26 cellular contexts compared by ENCODE assay signal in genomic region chr18:78125497-78125896, GRCh38.
DNase-seq lines count a peak whose midpoint lies in the region; ATAC-seq, FAIRE-seq and TF ChIP-seq lines count a peak whose summit lies in the region.
"Had no signal": no experiment of that assay in that cellular context is flagged by ENCODE, and none has a peak within 500 bp of the region (broad histone marks: within the 10 kb centered on the region; RNA-seq: fewer than 3 reads in every experiment).

No MANE protein-coding gene starts in this region.

- POLR2A ChIA-PET in HEK293 (lab: Yijun Ruan, JAX), result no interaction called here
- POLR2A ChIA-PET in endothelial cell of umbilical vein (lab: Charles Lee), result no interaction called here

- no peaks in the 10 kb centered on the region for H3K27me3 ChIP-seq in bronchial epithelial cell (ENCODE audit: control insufficient read depth, insufficient read depth, low read length)
- H3K27me3 ChIP-seq in endothelial cell of umbilical vein (ENCODE audit: control insufficient read depth in 2 of 2, insufficient read depth in 2 of 2, low read length in 2 of 2), result no peaks in the 10 kb centered on the region
- no peaks in the 10 kb centered on the region for H3K27me3 ChIP-seq in neural progenitor cell
- no peaks in the 10 kb centered on the region for H3K27me3 ChIP-seq in upper lobe of right lung
- H3K27me3 ChIP-seq: BE2C; BLaER1 treated with 17β-estradiol and CSF1 and Interleukin-3, amounts not matched to agents 10 nM and 100 nM had no signal

- peak overlapping the region; percentile 75 for H3K27ac Mint-ChIP-seq in neural progenitor cell
- H3K27ac Mint-ChIP-seq: CD14-positive monocyte; CD4-positive, alpha-beta T cell; CD8-positive, alpha-beta memory T cell had no signal

- H3K4me3 Mint-ChIP-seq in neural progenitor cell, result peak overlapping the region; percentile 25
- H3K4me3 Mint-ChIP-seq: CD14-positive monocyte; CD4-positive, alpha-beta T cell; CD8-positive, alpha-beta memory T cell had no signal

- H3K27ac ChIP-seq in HEK293 (ENCODE audit: extremely low read depth, low read depth, low read length) (no peak overlapping the region), endothelial cell of umbilical vein (ENCODE audit: insufficient read depth, low read depth, low read length) (no peak overlapping the region), neural progenitor cell (no peak overlapping the region), upper lobe of right lung (no peak overlapping the region)
- H3K27ac ChIP-seq: A549; BLaER1 treated with 17β-estradiol and CSF1 and Interleukin-3, amounts not matched to agents 10 nM and 100 nM had no signal

- H3K4me1 Mint-ChIP-seq in neural progenitor cell, result peaks cover 23% of the 10 kb centered on the region
- H3K4me1 Mint-ChIP-seq: CD14-positive monocyte; CD8-positive, alpha-beta memory T cell had no signal

- H3K4me3 ChIP-seq in HEK293 (ENCODE audit: low read depth, low read length) (no peak overlapping the region), bronchial epithelial cell (ENCODE audit: low read depth, low read length) (no peak overlapping the region), endothelial cell of umbilical vein (replicated peaks in 1 of 3; ENCODE audit: insufficient read depth in 1 of 3, low read depth in 1 of 3, low read length in 3 of 3) (no peak overlapping the region), neural progenitor cell (no peak overlapping the region), lower leg skin (ENCODE audit: low read depth, poor library complexity, severe bottlenecking) (no peak overlapping the region), upper lobe of right lung (no peak overlapping the region)
- H3K4me3 ChIP-seq: A549; BLaER1 treated with 17β-estradiol and CSF1 and Interleukin-3, amounts not matched to agents 10 nM and 100 nM; GM12878 had no signal

- BruUV-seq in endothelial cell of umbilical vein (replicated peaks; lab: Mats Ljungman, UMichigan), result no TSS peak

- H4K20me1 ChIP-seq in endothelial cell of umbilical vein (replicated peaks; ENCODE audit: control insufficient read depth, extremely low read depth, insufficient read depth, low read length) (no peaks in the 10 kb centered on the region), neural progenitor cell (ENCODE audit: low read depth) (no peaks in the 10 kb centered on the region)
- H4K20me1 ChIP-seq: BLaER1 treated with 17β-estradiol and CSF1 and Interleukin-3, amounts not matched to agents 10 nM and 100 nM had no signal

- WGBS in lower leg skin, 2 donors, result 74 to 92% methylated on average over 7 of the region's 7 CpGs

- H3K9me3 ChIP-seq in HEK293 (ENCODE audit: control insufficient read depth, insufficient read depth, low read depth, low read length) (no peaks in the 10 kb centered on the region), endothelial cell of umbilical vein (replicated peaks; ENCODE audit: control insufficient read depth, insufficient read depth, low read length) (peaks cover 5% of the 10 kb centered on the region), neural progenitor cell (ENCODE audit: low read depth) (no peaks in the 10 kb centered on the region), upper lobe of right lung (no peaks in the 10 kb centered on the region)
- H3K9me3 ChIP-seq: A549, BE2C had no signal

- H3K4me2 ChIP-seq in endothelial cell of umbilical vein (ENCODE audit: insufficient read depth, low read length), result no peak overlapping the region
- H3K4me2 ChIP-seq in neural progenitor cell, result no peak overlapping the region
- H3K4me2 ChIP-seq: A549; BLaER1 treated with 17β-estradiol and CSF1 and Interleukin-3, amounts not matched to agents 10 nM and 100 nM had no signal

- CTCF ChIA-PET in HEK293 (lab: Yijun Ruan, JAX), result no interaction called here
- CTCF ChIA-PET in endothelial cell of umbilical vein (lab: Charles Lee), result no interaction called here

- TF ChIP-seq POLR2A in endothelial cell of umbilical vein (IDR thresholded peaks at IDR 0.05; ENCODE audit: low read depth, low read length) (no peak), erythroblast (IDR thresholded peaks at IDR 0.05; ENCODE audit: low read length) (no peak), lower leg skin (IDR thresholded peaks at IDR 0.05) (no peak)

- intact Hi-C loops in endothelial cell of umbilical vein (cut with micrococcal nuclease) (no loop called here), lower leg skin (cut with DNase I; ENCODE audit: low total_unique reads) (no loop called here), upper lobe of right lung (cut with DNase I) (no loop called here)

- H3F3A ChIP-seq in neural progenitor cell (ENCODE audit: low read depth), result peaks cover 7% of the 10 kb centered on the region

- TF ChIP-seq CTCF in HEK293 (tag by site-specific recombination; IDR thresholded peaks at IDR 0.05) (no peak), bronchial epithelial cell (IDR thresholded peaks at IDR 0.05; ENCODE audit: insufficient read depth, low read length, severe bottlenecking) (no peak), endothelial cell of umbilical vein (IDR thresholded peaks at IDR 0.05; ENCODE audit: extremely low read depth in 1 of 2, insufficient read depth in 1 of 2, low read depth in 1 of 2, low read length in 2 of 2) (no peak), neural progenitor cell (IDR thresholded peaks at IDR 0.05) (no peak), lower leg skin (IDR thresholded peaks at IDR 0.05) (no peak), upper lobe of right lung (IDR thresholded peaks at IDR 0.05) (no peak)

- H3K9me3 Mint-ChIP-seq in neural progenitor cell, result peaks cover 7% of the 10 kb centered on the region

- H2AFZ ChIP-seq in endothelial cell of umbilical vein (ENCODE audit: low read depth, low read length) (no peak overlapping the region), neural progenitor cell (replicated peaks) (no peak overlapping the region)

- ATAC-seq in HG03175 (IDR thresholded peaks at IDR 0.05; ENCODE audit: unreplicated experiment), result no peak
- no peak for ATAC-seq in upper lobe of right lung
- ATAC-seq: A549, GM12878 had no signal

- H3K36me3 ChIP-seq in HEK293 (ENCODE audit: control insufficient read depth in 2 of 2, insufficient read depth in 1 of 2, low read length in 2 of 2), result no peaks in the 10 kb centered on the region
- H3K36me3 ChIP-seq in bronchial epithelial cell (ENCODE audit: control insufficient read depth, insufficient read depth, low read length), result no peaks in the 10 kb centered on the region
- H3K36me3 ChIP-seq in endothelial cell of umbilical vein (ENCODE audit: control insufficient read depth in 2 of 2, extremely low read depth in 1 of 2, insufficient read depth in 2 of 2, low read length in 2 of 2), result no peaks in the 10 kb centered on the region
- H3K36me3 ChIP-seq in neural progenitor cell, result no peaks in the 10 kb centered on the region
- no peaks in the 10 kb centered on the region for H3K36me3 ChIP-seq in upper lobe of right lung
- H3K36me3 ChIP-seq: BE2C; BLaER1 treated with 17β-estradiol and CSF1 and Interleukin-3, amounts not matched to agents 10 nM and 100 nM had no signal

- no peaks in the 10 kb centered on the region for H3K4me1 ChIP-seq in HEK293 (ENCODE audit: control insufficient read depth, insufficient read depth, low read length)
- H3K4me1 ChIP-seq in endothelial cell of umbilical vein (ENCODE audit: control insufficient read depth, extremely low read depth, insufficient read depth, low read length), result no peaks in the 10 kb centered on the region
- H3K4me1 ChIP-seq in neural progenitor cell, result peaks cover 4% of the 10 kb centered on the region
- H3K4me1 ChIP-seq in upper lobe of right lung, result no peaks in the 10 kb centered on the region
- H3K4me1 ChIP-seq: A549, BE2C had no signal

- peaks cover 9% of the 10 kb centered on the region for H3K27me3 Mint-ChIP-seq in neural progenitor cell (ENCODE audit: insufficient read depth, low read depth)
- H3K27me3 Mint-ChIP-seq: CD4-positive, alpha-beta T cell had no signal

- peaks cover 3% of the 10 kb centered on the region for H3K36me3 Mint-ChIP-seq in neural progenitor cell
- H3K36me3 Mint-ChIP-seq: CD14-positive monocyte had no signal

- no peak overlapping the region for H3K9ac ChIP-seq in endothelial cell of umbilical vein (replicated peaks; ENCODE audit: extremely low read depth, insufficient read depth, low read length)
- H3K9ac ChIP-seq in neural progenitor cell, result no peak overlapping the region
- H3K9ac ChIP-seq: BLaER1 treated with 17β-estradiol and CSF1 and Interleukin-3, amounts not matched to agents 10 nM and 100 nM had no signal

- no peaks in the 10 kb centered on the region for H3K79me2 ChIP-seq in endothelial cell of umbilical vein (ENCODE audit: control insufficient read depth, insufficient read depth, low read length)
- H3K79me2 ChIP-seq in neural progenitor cell (ENCODE audit: low read depth), result no peaks in the 10 kb centered on the region

- peak; percentile 100 for FAIRE-seq in bronchial epithelial cell (lab: Jason Lieb, UNC)
- no peak for FAIRE-seq in endothelial cell of umbilical vein (lab: Jason Lieb, UNC)
- FAIRE-seq: A549, D721Med, GM12878 had no signal

- H3K9me1 ChIP-seq in endothelial cell of umbilical vein (replicated peaks; ENCODE audit: control insufficient read depth, extremely low read depth, insufficient read depth, low read length), result no peaks in the 10 kb centered on the region

- dilution Hi-C loops in endothelial cell of umbilical vein (cut with MboI; ENCODE audit: extremely low pct_ligation_motif_present, low sequenced_read_pairs), result no loop called here

- no peak for DNase-seq in bronchial epithelial cell (ENCODE audit: low read depth)
- DNase-seq in endothelial cell of umbilical vein (ENCODE audit: low read depth, low spot score), result no peak
- no peak for DNase-seq in neural progenitor cell (ENCODE audit: low spot score)
- DNase-seq in erythroblast (lab: John Stamatoyannopoulos, UW), result no peak
- no peak for DNase-seq in lower leg skin (ENCODE audit: low spot score in 2 of 2)
- DNase-seq in upper lobe of right lung, result no peak
- DNase-seq: 8988T; ACHN; AML-193; BE2C; CD4-positive, alpha-beta T cell; CD8-positive, alpha-beta memory T cell; DMS 273 treated with DMSO at 0.1 percent for 48 hours; DMS79; EL; GDM1; GOT3; H7; HCEC 1CT had no signal

TF ChIP-seq in HEK293, 187 proteins besides CTCF, POLR2A, EP300 and RAD21 (continues in another document):
- no peak for TF ChIP-seq ZNF596 (tag by site-specific recombination; IDR thresholded peaks at IDR 0.05)

TF ChIP-seq in endothelial cell of umbilical vein, 7 proteins besides CTCF, POLR2A, EP300 and RAD21:
- TF ChIP-seq POLR2AphosphoS5 (IDR thresholded peaks at IDR 0.05; ENCODE audit: insufficient read depth, low read depth, low read length) (no peak), MAX (IDR thresholded peaks at IDR 0.05; ENCODE audit: insufficient read depth, insufficient read length) (peak; percentile 2), MYC (IDR thresholded peaks at IDR 0.05; ENCODE audit: low read depth, low read length) (no peak)
TF ChIP-seq in endothelial cell of umbilical vein: peak in this region for 1.
